ENCODE assay signal across 1 cellular context in the genomic region with DNA sequence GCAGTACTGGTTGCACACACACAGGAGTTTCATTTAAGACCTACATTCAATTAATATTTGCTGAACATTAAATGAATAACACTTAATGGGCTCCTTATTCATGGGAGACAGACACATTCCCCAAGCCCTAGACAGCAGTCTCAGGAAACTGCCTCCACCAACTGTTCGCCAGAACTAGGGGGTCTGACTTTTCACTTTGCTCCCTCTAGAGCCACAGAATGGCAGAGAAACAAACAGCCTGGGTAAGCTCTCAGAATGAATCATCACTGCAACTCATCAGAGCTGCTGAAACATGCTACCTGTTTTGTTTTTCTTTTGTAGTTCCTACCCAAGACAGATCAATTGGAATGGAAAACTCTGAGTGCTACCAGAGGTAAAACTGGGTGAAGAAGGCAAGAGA.
TF ChIP-seq lines count a peak whose summit lies in the region.

No MANE protein-coding gene starts in this region.

TF ChIP-seq in endothelial cell of umbilical vein, 7 proteins besides CTCF, POLR2A, EP300 and RAD21:
- TF ChIP-seq EZH2 (IDR thresholded peaks at IDR 0.05; ENCODE audit: borderline replicate concordance, low read depth, low read length, severe bottlenecking), result no peak
- peak; percentile 46 for TF ChIP-seq POLR2AphosphoS5 (IDR thresholded peaks at IDR 0.05; ENCODE audit: insufficient read depth, low read depth, low read length)
- peak; percentile 92 for TF ChIP-seq FOS (IDR thresholded peaks at IDR 0.05; ENCODE audit: borderline replicate concordance, insufficient read depth, low read length)
- TF ChIP-seq, protein P1, sequence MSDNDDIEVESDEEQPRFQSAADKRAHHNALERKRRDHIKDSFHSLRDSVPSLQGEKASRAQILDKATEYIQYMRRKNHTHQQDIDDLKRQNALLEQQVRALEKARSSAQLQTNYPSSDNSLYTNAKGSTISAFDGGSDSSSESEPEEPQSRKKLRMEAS (IDR thresholded peaks at IDR 0.05; ENCODE audit: insufficient read depth, insufficient read length), result no peak
- peak; percentile 62 for TF ChIP-seq JUN (IDR thresholded peaks at IDR 0.05; ENCODE audit: borderline replicate concordance, insufficient read depth, insufficient read length, low read depth)
- TF ChIP-seq MYC (IDR thresholded peaks at IDR 0.05; ENCODE audit: low read depth, low read length), result no peak
- no peak for TF ChIP-seq GATA2 (IDR thresholded peaks at IDR 0.05; ENCODE audit: insufficient read depth, insufficient read length, low read depth, low read length)
